Comparison of ENCODE assay signal across 25 cellular contexts in the genomic region with DNA sequence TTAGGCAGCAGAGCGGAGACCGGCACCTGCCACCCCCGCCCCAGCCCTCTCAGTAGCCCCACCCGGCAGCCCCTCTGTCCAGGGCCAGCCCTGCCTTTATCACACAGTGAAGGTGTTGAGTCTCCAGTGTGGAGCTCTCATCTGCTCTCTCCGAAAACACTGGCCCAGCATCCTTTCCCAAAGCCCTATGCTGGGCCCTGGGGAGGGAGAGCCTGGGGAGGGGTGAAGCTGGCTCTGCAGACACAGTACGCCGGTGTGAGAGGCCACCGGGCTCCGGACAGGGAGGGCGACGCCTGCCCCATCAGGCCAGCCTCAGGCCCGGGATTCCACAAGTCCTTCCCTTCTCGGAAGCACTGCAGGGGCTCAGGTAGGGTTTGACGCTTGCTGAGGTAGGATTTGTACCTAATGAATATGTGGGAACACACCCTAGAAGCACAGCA.
"Had no signal": no experiment of that assay in that cellular context is flagged by ENCODE, and none has a peak within 500 bp of the region (broad histone marks: within the 10 kb centered on the region; RNA-seq: fewer than 3 reads in every experiment).

No MANE protein-coding gene starts in this region.

- H3K4me3 Mint-ChIP-seq: central memory CD8-positive, alpha-beta T cell; immature natural killer cell; mesothelial cell of epicardium; naive B cell; natural killer cell treated with Interleukin-12 subunit alpha and Interleukin-12 subunit beta and Interleukin-15 and Interleukin-18, amount 100 ng/mL, for 72 hours; stimulated activated effector memory CD8-positive, alpha-beta T cell treated with anti-CD3 and anti-CD28 coated beads, Interleukin-12 subunit alpha, Interleukin-12 subunit beta, amount 100 ng/mL, for 72 hours had no signal

- H3K27me3 ChIP-seq: colonic mucosa, pancreas, uterus had no signal

- H3K9me3 ChIP-seq: colonic mucosa, mucosa of descending colon, pancreas, sigmoid colon, thoracic aorta, upper lobe of right lung, uterus had no signal

- H3K36me3 Mint-ChIP-seq: immature natural killer cell; mesothelial cell of epicardium; natural killer cell treated with Interleukin-12 subunit alpha and Interleukin-12 subunit beta and Interleukin-15 and Interleukin-18, amount 100 ng/mL, for 72 hours; stimulated activated effector memory CD8-positive, alpha-beta T cell treated with anti-CD3 and anti-CD28 coated beads, Interleukin-12 subunit alpha, Interleukin-12 subunit beta, amount 100 ng/mL, for 72 hours had no signal

- FAIRE-seq: frontal cortex, keratinocyte, pancreas had no signal

- H3K4me1 Mint-ChIP-seq: central memory CD8-positive, alpha-beta T cell; immature natural killer cell; naive B cell; stimulated activated effector memory CD8-positive, alpha-beta T cell treated with anti-CD3 and anti-CD28 coated beads, Interleukin-12 subunit alpha, Interleukin-12 subunit beta, amount 100 ng/mL, for 72 hours had no signal

- H3K4me1 ChIP-seq: colonic mucosa, left lung had no signal

- DNase-seq: colonic mucosa; effector memory CD4-positive, alpha-beta T cell; erythroblast; hypothalamus; immature natural killer cell; left lung; mesenchymal stem cell; mucosa of descending colon; naive B cell; occipital lobe; sigmoid colon; stimulated activated CD4-positive, alpha-beta T cell treated with anti-CD3 and anti-CD28 coated beads, Interleukin-2, amount 100 ng/mL, for 24 hours; stimulated activated CD4-positive, alpha-beta T cell treated with anti-CD3 and anti-CD28 coated beads, Interleukin-4, amount 100 ng/mL, for 24 hours; stimulated activated naive CD4-positive, alpha-beta T cell treated with Interleukin-2 at 50 U/mL for 16 hours; upper lobe of right lung; uterus had no signal

- H3K27ac ChIP-seq: colonic mucosa, left lung, pancreas, sigmoid colon, thoracic aorta, tibial nerve, upper lobe of right lung, uterus had no signal

- H3K4me3 ChIP-seq: colonic mucosa, left lung, mucosa of descending colon, pancreas, sigmoid colon, thoracic aorta, tibial nerve, upper lobe of right lung, uterus had no signal

- H3K27ac Mint-ChIP-seq: immature natural killer cell; mesothelial cell of epicardium; naive B cell; natural killer cell treated with Interleukin-12 subunit alpha and Interleukin-12 subunit beta and Interleukin-15 and Interleukin-18, amount 100 ng/mL, for 72 hours; stimulated activated effector memory CD8-positive, alpha-beta T cell treated with anti-CD3 and anti-CD28 coated beads, Interleukin-12 subunit alpha, Interleukin-12 subunit beta, amount 100 ng/mL, for 72 hours had no signal

- H3K36me3 ChIP-seq: colonic mucosa, left lung, pancreas, sigmoid colon, thoracic aorta, tibial nerve, upper lobe of right lung, uterus had no signal

- H3K9me3 Mint-ChIP-seq: central memory CD8-positive, alpha-beta T cell; natural killer cell treated with Interleukin-12 subunit alpha and Interleukin-12 subunit beta and Interleukin-15 and Interleukin-18, amount 100 ng/mL, for 72 hours; stimulated activated effector memory CD8-positive, alpha-beta T cell treated with anti-CD3 and anti-CD28 coated beads, Interleukin-12 subunit alpha, Interleukin-12 subunit beta, amount 100 ng/mL, for 72 hours had no signal

- ATAC-seq: left lung; mucosa of descending colon; natural killer cell treated with Interleukin-12 subunit alpha and Interleukin-12 subunit beta and Interleukin-15 and Interleukin-18, amount 100 ng/mL, for 72 hours; pancreas; stimulated activated effector memory CD8-positive, alpha-beta T cell treated with anti-CD3 and anti-CD28 coated beads, Interleukin-12 subunit alpha, Interleukin-12 subunit beta, amount 100 ng/mL, for 72 hours; upper lobe of right lung had no signal
